In genomic region chr16:54945063-54945462, GRCh38 we compare ENCODE assay signal across 29 cellular contexts. TPM values are rescaled to one million over a fixed set of nuclear protein-coding genes. Genes with fewer than 3 reads are reported as not detected.
"Had no signal": no experiment of that assay in that cellular context is flagged by ENCODE, and none has a peak within 500 bp of the region (broad histone marks: within the 10 kb centered on the region; RNA-seq: fewer than 3 reads in every experiment).

No MANE protein-coding gene starts in this region.

- H3K9me3 Mint-ChIP-seq: activated B cell treated with CpG ODN at 0.5 μM for 24 hours; activated CD8-positive, alpha-beta T cell treated with anti-CD3 and anti-CD28 coated beads for 36 hours; activated T-cell treated with anti-CD3 and anti-CD28 coated beads, Interleukin-2, amount 50 U/mL, for 4 hours; endodermal cell; T-helper 2 cell treated with Interferon-gamma antibody and Interleukin-4, amounts not matched to agents 5 μg/mL and 100 μg/mL, for 36 hours had no signal

- DNase-seq: activated B cell treated with CpG ODN at 0.5 μM for 24 hours; activated CD4-positive, alpha-beta T cell treated with anti-CD3 and anti-CD28 coated beads for 48 hours; activated CD4-positive, alpha-beta T cell treated with anti-CD3 and anti-CD28 coated beads, Interleukin-2, amount 50 U/mL, for 1 hour; activated CD4-positive, alpha-beta T cell treated with anti-CD3 and anti-CD28 coated beads, Interleukin-2, amount 50 U/mL, for 48 hours; activated CD8-positive, alpha-beta memory T cell treated with anti-CD3 and anti-CD28 coated beads for 24 hours; activated CD8-positive, alpha-beta T cell treated with anti-CD3 and anti-CD28 coated beads for 36 hours; activated effector memory CD4-positive, alpha-beta T cell treated with Interleukin-2 at 50 U/mL for 16 hours; activated gamma-delta T cell treated with Interleukin-2 at 50 U/mL for 16 hours; activated naive CD4-positive, alpha-beta T cell treated with anti-CD3 and anti-CD28 coated beads, Interleukin-2, amount 50 U/mL, for 16 hours; activated naive CD4-positive, alpha-beta T cell treated with Interleukin-2 at 50 U/mL for 16 hours; activated T-cell treated with anti-CD3 and anti-CD28 coated beads, Interleukin-2, amount 50 U/mL, for 4 hours; amniotic stem cell; anterior cingulate cortex; brain microvascular endothelial cell; caudate nucleus; colonic mucosa; effector memory CD4-positive, alpha-beta T cell; endodermal cell; foreskin melanocyte; T-helper 1 cell; T-helper 17 cell; T1000; WERI-Rb-1 had no signal

- H3K4me3 ChIP-seq: colonic mucosa, gastroesophageal sphincter had no signal

- H3K4me1 ChIP-seq: colonic mucosa, gastroesophageal sphincter had no signal

- H3K36me3 ChIP-seq: brain microvascular endothelial cell, colonic mucosa, gastroesophageal sphincter, WERI-Rb-1 had no signal

- H3K27ac ChIP-seq: brain microvascular endothelial cell, colonic mucosa, gastroesophageal sphincter, WERI-Rb-1 had no signal

- H3K4me1 Mint-ChIP-seq: activated B cell treated with CpG ODN at 0.5 μM for 24 hours; activated T-helper 17 cell treated with anti-CD3 and anti-CD28 coated beads, Interleukin-2, amount 50 U/mL, for 72 hours; endodermal cell; T-helper 17 cell had no signal

- H3K9me3 ChIP-seq: colonic mucosa had no signal

- H3K36me3 Mint-ChIP-seq: activated naive CD8-positive, alpha-beta T cell had no signal

- ATAC-seq: activated CD4-positive, CD25-positive, alpha-beta regulatory T cell treated with anti-CD3 and anti-CD28 coated beads, Interleukin-2, amount 50 U/mL, for 24 hours; activated CD8-positive, alpha-beta T cell treated with anti-CD3 and anti-CD28 coated beads for 36 hours; activated T-cell treated with anti-CD3 and anti-CD28 coated beads, Interleukin-2, amount 50 U/mL, for 4 hours; activated T-helper 17 cell treated with anti-CD3 and anti-CD28 coated beads, Interleukin-2, amount 50 U/mL, for 72 hours; esophagus mucosa; gastroesophageal sphincter; T-helper 17 cell had no signal

- H3K4me3 Mint-ChIP-seq: activated B cell treated with CpG ODN at 0.5 μM for 24 hours; activated CD8-positive, alpha-beta T cell treated with anti-CD3 and anti-CD28 coated beads for 36 hours; activated naive CD8-positive, alpha-beta T cell; activated T-cell treated with anti-CD3 and anti-CD28 coated beads, Interleukin-2, amount 50 U/mL, for 4 hours; activated T-helper 17 cell treated with anti-CD3 and anti-CD28 coated beads, Interleukin-2, amount 50 U/mL, for 72 hours; endodermal cell; T-helper 17 cell; T-helper 2 cell treated with Interferon-gamma antibody and Interleukin-4, amounts not matched to agents 5 μg/mL and 100 μg/mL, for 36 hours had no signal

- H3K27ac Mint-ChIP-seq: activated B cell treated with CpG ODN at 0.5 μM for 24 hours; activated CD8-positive, alpha-beta T cell treated with anti-CD3 and anti-CD28 coated beads for 36 hours; activated naive CD8-positive, alpha-beta T cell; activated T-helper 17 cell treated with anti-CD3 and anti-CD28 coated beads, Interleukin-2, amount 50 U/mL, for 72 hours; endodermal cell; T-helper 17 cell; T-helper 2 cell treated with Interferon-gamma antibody and Interleukin-4, amounts not matched to agents 5 μg/mL and 100 μg/mL, for 36 hours had no signal

RNA-seq across cellular contexts. Expression of gene IRX5, which starts 14.4 kb away (rescaled TPM):
- total RNA-seq: activated B cell treated with CpG ODN at 0.5 μM for 24 hours; activated T-cell treated with anti-CD3 and anti-CD28 coated beads, Interleukin-2, amount 50 U/mL, for 4 hours had no signal
